ENCODE assay signal across 22 cellular contexts in the genomic region with DNA sequence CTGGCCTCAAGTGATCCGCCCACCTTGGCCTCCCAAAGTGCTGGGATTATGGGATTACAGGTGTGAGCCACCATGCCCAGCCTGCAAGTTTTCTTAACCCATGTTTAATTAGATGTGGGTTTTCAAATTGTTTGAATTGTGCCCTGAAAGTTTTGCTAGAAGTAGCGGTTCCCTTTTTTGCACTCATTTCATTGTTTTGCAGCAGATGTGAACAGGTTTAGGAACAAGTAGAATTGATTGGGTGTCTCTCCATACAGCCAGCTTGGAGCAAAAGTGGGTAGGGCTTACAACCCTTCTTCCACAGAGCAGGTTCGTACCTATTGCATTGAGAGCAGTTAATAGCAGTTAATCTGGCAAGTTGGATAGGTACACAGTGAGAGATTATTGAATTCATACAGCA. TPM values are rescaled to one million over a fixed set of nuclear protein-coding genes. Genes with fewer than 3 reads are reported as not detected.
"Had no signal": no experiment of that assay in that cellular context is flagged by ENCODE, and none has a peak within 500 bp of the region (broad histone marks: within the 10 kb centered on the region; RNA-seq: fewer than 3 reads in every experiment).

No MANE protein-coding gene starts in this region.

- H3K9me3 Mint-ChIP-seq: naive thymus-derived CD8-positive, alpha-beta T cell; neural progenitor cell had no signal

- H3K27ac Mint-ChIP-seq: neural progenitor cell had no signal

- H3K4me3 Mint-ChIP-seq: neural progenitor cell had no signal

- DNase-seq: effector memory CD4-positive, alpha-beta T cell; esophagus squamous epithelium; foreskin fibroblast; glutamatergic neuron; islet precursor cell; mammary epithelial cell; mucosa of descending colon; naive thymus-derived CD8-positive, alpha-beta T cell; nucleus accumbens; ovary; sigmoid colon; stimulated activated CD4-positive, alpha-beta T cell treated with anti-CD3 and anti-CD28 coated beads, Interleukin-2, amount 100 ng/mL, for 24 hours; stimulated activated CD4-positive, alpha-beta T cell treated with anti-CD3 and anti-CD28 coated beads, Interleukin-4, amount 100 ng/mL, for 4 hours; stimulated activated naive CD4-positive, alpha-beta T cell; stomach; substantia nigra; transverse colon had no signal

- H3K4me1 ChIP-seq: esophagus squamous epithelium, neural progenitor cell, right atrium auricular region, transverse colon had no signal

- H3K36me3 ChIP-seq: ovary had no signal

- H3K27me3 ChIP-seq: esophagus squamous epithelium, gastroesophageal sphincter, neural progenitor cell, ovary, right atrium auricular region, sigmoid colon, stomach, transverse colon had no signal

- H3K9me3 ChIP-seq: esophagus squamous epithelium, gastroesophageal sphincter, mucosa of descending colon, ovary, right atrium auricular region, sigmoid colon, stomach, thoracic aorta, transverse colon had no signal

- H3K4me3 ChIP-seq: esophagus squamous epithelium, gastroesophageal sphincter, mucosa of descending colon, neural progenitor cell, ovary, right atrium auricular region, sigmoid colon, skin epidermis, stomach, thoracic aorta, transverse colon had no signal

- H3K27me3 Mint-ChIP-seq: naive thymus-derived CD8-positive, alpha-beta T cell had no signal

- H3K4me1 Mint-ChIP-seq: neural progenitor cell had no signal

- H3K9ac ChIP-seq: neural progenitor cell had no signal

- H3K27ac ChIP-seq: esophagus squamous epithelium, gastroesophageal sphincter, neural progenitor cell, ovary, right atrium auricular region, sigmoid colon, skin epidermis, stomach, thoracic aorta, transverse colon had no signal

RNA-seq across cellular contexts. Expression of a gene that starts 22.3 kb away (rescaled TPM):
- total RNA-seq: naive thymus-derived CD8-positive, alpha-beta T cell had no signal

RNA-seq across cellular contexts. Expression of a gene that starts 31.3 kb away (rescaled TPM):
- polyA plus RNA-seq: mammary epithelial cell; naive thymus-derived CD8-positive, alpha-beta T cell had no signal
